In the genomic region with DNA sequence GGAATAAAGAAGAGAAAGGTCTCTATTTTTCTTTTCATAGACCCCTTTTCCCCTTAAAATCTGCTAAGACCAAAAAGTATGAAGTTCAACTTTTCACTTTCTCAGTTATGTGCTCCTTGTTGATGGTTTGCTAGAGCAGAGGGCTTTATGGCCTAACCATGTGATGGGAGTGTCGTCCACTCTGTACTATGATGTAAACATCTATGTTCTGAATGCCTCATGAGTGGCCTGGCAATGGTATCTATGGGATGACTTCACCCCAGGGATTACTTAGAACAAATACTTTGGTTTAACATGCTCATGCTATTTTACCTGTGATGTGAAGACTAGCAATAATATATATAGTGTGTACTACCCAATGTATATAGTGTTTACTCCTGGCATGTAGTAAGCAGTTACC, we compare ENCODE assay signal across 20 cellular contexts. TPM values are rescaled to one million over a fixed set of nuclear protein-coding genes. Genes with fewer than 3 reads are reported as not detected.
A peak's percentile ranks its signal among the peaks of the same experiment; 100 is the strongest.
DNase-seq lines count a peak whose midpoint lies in the region; ATAC-seq and TF ChIP-seq lines count a peak whose summit lies in the region.
"Had no signal": no experiment of that assay in that cellular context is flagged by ENCODE, and none has a peak within 500 bp of the region (broad histone marks: within the 10 kb centered on the region; RNA-seq: fewer than 3 reads in every experiment).

No MANE protein-coding gene starts in this region.

- H3K4me2 ChIP-seq in HCT116 (ENCODE audit: low read length) (no peak overlapping the region), hepatocyte (no peak overlapping the region)
- H3K4me2 ChIP-seq: A549; BLaER1 treated with 17β-estradiol and CSF1 and Interleukin-3, amounts not matched to agents 10 nM and 100 nM; GM23338 had no signal

- H3K4me3 ChIP-seq in HCT116 (replicated peaks in 1 of 2; ENCODE audit: low read depth in 1 of 2, low read length in 2 of 2) (no peak overlapping the region), hepatocyte (no peak overlapping the region), mucosa of descending colon (no peak overlapping the region)
- H3K4me3 ChIP-seq: A549; BLaER1 treated with 17β-estradiol and CSF1 and Interleukin-3, amounts not matched to agents 10 nM and 100 nM; GM12878; GM23338 had no signal

- ATAC-seq in HCT116 (no peak), esophagus mucosa (peak; percentile 51), mucosa of descending colon (peak; percentile 86)

- H3K27ac Mint-ChIP-seq in HFFc6: no peak overlapping the region
- H3K27ac Mint-ChIP-seq: CD14-positive monocyte; CD4-positive, alpha-beta T cell; CD8-positive, alpha-beta memory T cell; GM23338; H9 had no signal

- intact Hi-C loops in HCT116 (cut with micrococcal nuclease): no loop called here
- intact Hi-C loops in mucosa of descending colon (cut with DNase I, micrococcal nuclease): no loop called here

- DNase-seq in HCT116 (ENCODE audit: low read depth, low spot score) (no peak), hepatocyte (ENCODE audit: low spot score) (peak; percentile 56), mucosa of descending colon (no peak), HFFc6 (no peak), NCI-H1092 (lab: John Stamatoyannopoulos, UW) (no peak), NCI-H2227 (lab: John Stamatoyannopoulos, UW; ENCODE audit: unreplicated experiment) (no peak), HPDE6-E6E7 (ENCODE audit: extremely low spot score) (no peak)
- DNase-seq: COR-L47, DMS79, GDM1 had no signal

- no peaks in the 10 kb centered on the region for H3K79me2 ChIP-seq in HCT116 (ENCODE audit: insufficient read depth, low read length)
- no peaks in the 10 kb centered on the region for H3K79me2 ChIP-seq in hepatocyte

- TF ChIP-seq POLR2A in HCT116 (IDR thresholded peaks at IDR 0.05; ENCODE audit: borderline replicate concordance, extremely low read depth, insufficient read depth, insufficient read length): no peak

- no peaks in the 10 kb centered on the region for H3K36me3 Mint-ChIP-seq in HFFc6 (ENCODE audit: low read depth)
- H3K36me3 Mint-ChIP-seq: CD14-positive monocyte; CD8-positive, alpha-beta memory T cell had no signal

- CTCF ChIA-PET in HCT116 (lab: Charles Lee): interaction anchor here (0.7 kb wide), 2 partner anchors 8 to 59 kb away, joined by 3 read pairs; no protein-coding TSS in a partner anchor

- H3K27ac ChIP-seq in HCT116 (ENCODE audit: low read depth, low read length): no peak overlapping the region
- H3K27ac ChIP-seq in hepatocyte: peak overlapping the region; percentile 62
- H3K27ac ChIP-seq: A549; BLaER1 treated with 17β-estradiol and CSF1 and Interleukin-3, amounts not matched to agents 10 nM and 100 nM had no signal

- no peak overlapping the region for H3K4me3 Mint-ChIP-seq in HFFc6
- H3K4me3 Mint-ChIP-seq: CD14-positive monocyte; CD4-positive, alpha-beta T cell; CD8-positive, alpha-beta memory T cell; GM23338; H9 had no signal

- no TSS peak for BruUV-seq in HCT116 (replicated peaks; lab: Mats Ljungman, UMichigan)

- H3K9me2 ChIP-seq in HCT116 (ENCODE audit: insufficient read depth) (no peaks in the 10 kb centered on the region), hepatocyte (replicated peaks; ENCODE audit: insufficient read depth) (no peaks in the 10 kb centered on the region)

- H3K4me1 Mint-ChIP-seq in HFFc6 (ENCODE audit: low read depth): no peaks in the 10 kb centered on the region
- H3K4me1 Mint-ChIP-seq: CD14-positive monocyte; CD8-positive, alpha-beta memory T cell; GM23338; H9 had no signal

- POLR2A ChIA-PET in HCT116 (lab: Charles Lee): no interaction called here

- H3K36me3 ChIP-seq in HCT116 (ENCODE audit: control insufficient read depth in 1 of 2, insufficient read depth in 2 of 2, low read length in 2 of 2) (no peaks in the 10 kb centered on the region), hepatocyte (replicated peaks; ENCODE audit: insufficient read depth, low read depth) (no peaks in the 10 kb centered on the region), mucosa of descending colon (ENCODE audit: low read depth) (no peaks in the 10 kb centered on the region)
- H3K36me3 ChIP-seq: BE2C; BLaER1 treated with 17β-estradiol and CSF1 and Interleukin-3, amounts not matched to agents 10 nM and 100 nM had no signal

- no peaks in the 10 kb centered on the region for H3K9me3 Mint-ChIP-seq in HFFc6
- H3K9me3 Mint-ChIP-seq: CD14-positive monocyte; CD4-positive, alpha-beta T cell; CD8-positive, alpha-beta memory T cell; GM23338; H9 had no signal

- RAD21 ChIA-PET in HCT116 (lab: Charles Lee; ENCODE audit: low non-redundant PET in 1 of 2, low total read pairs in 2 of 2, uncharacterized antibody in 2 of 2, unreplicated experiment in 2 of 2): interaction anchor here (0.5 to 1.0 kb wide), 2 partner anchors 142 to 143 kb away, joined by 3 to 6 read pairs; no protein-coding TSS in a partner anchor

- TF ChIP-seq RAD21 in HCT116 (IDR thresholded peaks at IDR 0.05; ENCODE audit: low read depth): no peak

- no peaks in the 10 kb centered on the region for H3K27me3 ChIP-seq in HCT116 (ENCODE audit: insufficient read depth, low read length)
- H3K27me3 ChIP-seq in hepatocyte: no peaks in the 10 kb centered on the region
- H3K27me3 ChIP-seq: BE2C; BLaER1 treated with 17β-estradiol and CSF1 and Interleukin-3, amounts not matched to agents 10 nM and 100 nM had no signal

- H3K4me1 ChIP-seq in HCT116 (ENCODE audit: control insufficient read depth in 1 of 2, insufficient read depth in 2 of 2, low read length in 2 of 2) (0 out of 4 replicates have a peak, but pooled peaks cover 0 to 4% of the 10 kb centered on the region in 2 experiments), hepatocyte (ENCODE audit: insufficient read depth) (no peaks in the 10 kb centered on the region), mucosa of descending colon (ENCODE audit: low read depth) (no peaks in the 10 kb centered on the region)
- H3K4me1 ChIP-seq: A549; BE2C; BLaER1 treated with 17β-estradiol and CSF1 and Interleukin-3, amounts not matched to agents 10 nM and 100 nM had no signal

- WGBS in hepatocyte (ENCODE audit: low lambda C conversion rate, missing lambda C conversion rate): 42% methylated on average over 1 of the region's 1 CpG

- TF ChIP-seq CTCF in HCT116 (IDR thresholded peaks at IDR 0.05 in 2 of 3, conservative IDR thresholded peaks at IDR 0.05 in 1 of 3; ENCODE audit: borderline replicate concordance in 1 of 3, insufficient read depth in 1 of 3, low read depth in 2 of 3, low read length in 2 of 3) (no peak), hepatocyte (IDR thresholded peaks at IDR 0.05; ENCODE audit: poor library complexity) (no peak), mucosa of descending colon (IDR thresholded peaks at IDR 0.05) (no peak), HFFc6 (IDR thresholded peaks at IDR 0.05) (no peak)

- H2AFZ ChIP-seq in HCT116 (ENCODE audit: low read depth, low read length, poor library complexity, severe bottlenecking) (peak overlapping the region; percentile 89), hepatocyte (no peak overlapping the region)
- H2AFZ ChIP-seq: GM23338 had no signal

- no peaks in the 10 kb centered on the region for H4K20me1 ChIP-seq in HCT116 (ENCODE audit: insufficient read depth)
- H4K20me1 ChIP-seq in hepatocyte (ENCODE audit: insufficient read depth, poor library complexity, severe bottlenecking): no peaks in the 10 kb centered on the region
- H4K20me1 ChIP-seq: BLaER1 treated with 17β-estradiol and CSF1 and Interleukin-3, amounts not matched to agents 10 nM and 100 nM had no signal

- H3K9ac ChIP-seq in HCT116 (ENCODE audit: low read length): no peak overlapping the region
- H3K9ac ChIP-seq: BLaER1 treated with 17β-estradiol and CSF1 and Interleukin-3, amounts not matched to agents 10 nM and 100 nM had no signal

- no peaks in the 10 kb centered on the region for H3K9me3 ChIP-seq in HCT116 (ENCODE audit: control insufficient read depth in 1 of 2, insufficient read depth in 1 of 2, low read depth in 1 of 2, low read length in 2 of 2)
- H3K9me3 ChIP-seq in hepatocyte (ENCODE audit: low read depth): no peaks in the 10 kb centered on the region
- no peaks in the 10 kb centered on the region for H3K9me3 ChIP-seq in mucosa of descending colon
- H3K9me3 ChIP-seq: A549; BE2C; BLaER1 treated with 17β-estradiol and CSF1 and Interleukin-3, amounts not matched to agents 10 nM and 100 nM had no signal

- peaks cover 2% of the 10 kb centered on the region; the same call in 1 of the 2 replicates for H3K27me3 Mint-ChIP-seq in HFFc6 (ENCODE audit: insufficient read depth)

TF ChIP-seq in HCT116, 20 proteins besides CTCF, POLR2A, EP300 and RAD21:
- TF ChIP-seq TCF7L2 (IDR thresholded peaks at IDR 0.05; ENCODE audit: borderline replicate concordance, extremely low read depth, insufficient read depth, insufficient read length) (no peak), ELF1 (IDR thresholded peaks at IDR 0.05; ENCODE audit: borderline replicate concordance, low read depth) (no peak), EGR1 (IDR thresholded peaks at IDR 0.05; ENCODE audit: low read depth) (no peak), YY1 (IDR thresholded peaks at IDR 0.05; ENCODE audit: extremely low read depth, insufficient replicate concordance, low read depth, low read length) (no peak)
- TF ChIP-seq, protein P1, sequence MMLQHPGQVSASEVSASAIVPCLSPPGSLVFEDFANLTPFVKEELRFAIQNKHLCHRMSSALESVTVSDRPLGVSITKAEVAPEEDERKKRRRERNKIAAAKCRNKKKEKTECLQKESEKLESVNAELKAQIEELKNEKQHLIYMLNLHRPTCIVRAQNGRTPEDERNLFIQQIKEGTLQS (IDR thresholded peaks at IDR 0.05): no peak

RNA-seq across cellular contexts. Expression of gene MIER3, which starts 43.7 kb away (rescaled TPM):
- 21.9 TPM for total RNA-seq in HCT116 (2021; ENCODE audit: unreplicated experiment)
- polyA plus RNA-seq in HCT116 (2012): 8.8 and 10.5 TPM in 2 replicates
- 10.2 TPM for total RNA-seq in esophagus mucosa
- total RNA-seq in hepatocyte: 33.3 and 41.9 TPM in 2 replicates
- polyA plus RNA-seq in hepatocyte: 7.1 and 8.5 TPM in 2 replicates
- total RNA-seq in mucosa of descending colon: 100 to 1,000 TPM in 2 of 3 donors, 10 to 100 TPM in 1; 95.6 to 171 (median 100) TPM
- total RNA-seq in HFFc6 (2021; fragmentation: NEBNext Ultra II Directional; extraction: Animal tissue kit (Norgen Biotek cat#: 25700)): 10 to 100 TPM; 12.5 to 15.2 (median 14.5) TPM
